In genomic region chrX:16712116-16712824, GRCh38 we compare ENCODE assay signal across 1 cellular context.
A peak's percentile ranks its signal among the peaks of the same experiment; 100 is the strongest.
TF ChIP-seq lines count a peak whose summit lies in the region.

TSS of gene CTPS2 (minus strand) at chrX:16712669. CDS start at chrX:16702902, 9,767 bp downstream.

TF ChIP-seq in GM23338, 12 proteins besides CTCF, POLR2A, EP300 and RAD21 (continued from another document):
- TF ChIP-seq ZNF462 (CRISPR knock-in tag; IDR thresholded peaks at IDR 0.05) (no peak), REST (IDR thresholded peaks at IDR 0.05; ENCODE audit: unreplicated experiment) (no peak), POLR2AphosphoS5 (IDR thresholded peaks at IDR 0.05; ENCODE audit: low read depth) (peak; percentile 70)
